Comparison of ENCODE assay signal across 13 cellular contexts in genomic region chr14:72663076-72663487, GRCh38.
"Had no signal": no experiment of that assay in that cellular context is flagged by ENCODE, and none has a peak within 500 bp of the region (broad histone marks: within the 10 kb centered on the region; RNA-seq: fewer than 3 reads in every experiment).

No MANE protein-coding gene starts in this region.

- H3K4me1 Mint-ChIP-seq: nephron had no signal

- H3K27ac Mint-ChIP-seq: activated naive CD4-positive, alpha-beta T cell treated with anti-CD3 and anti-CD28 coated beads, Interleukin-2, amount 10 ng/mL, durations not matched to agents 7 days and 5 days; nephron; T-helper 2 cell treated with Interferon-gamma antibody and Interleukin-4, amounts not matched to agents 5 μg/mL and 100 μg/mL, for 36 hours had no signal

- H3K4me3 Mint-ChIP-seq: activated naive CD4-positive, alpha-beta T cell treated with anti-CD3 and anti-CD28 coated beads, Interleukin-2, amount 10 ng/mL, durations not matched to agents 7 days and 5 days; memory B cell; nephron; T-helper 2 cell treated with Interferon-gamma antibody and Interleukin-4, amounts not matched to agents 5 μg/mL and 100 μg/mL, for 36 hours had no signal

- H3K27me3 Mint-ChIP-seq: memory B cell had no signal

- DNase-seq: activated CD4-positive, CD25-positive, alpha-beta regulatory T cell treated with anti-CD3 and anti-CD28 coated beads, Interleukin-2, amount 50 U/mL, for 72 hours; activated naive CD4-positive, alpha-beta T cell treated with anti-CD3 and anti-CD28 coated beads, Interleukin-2, amount 10 ng/mL, durations not matched to agents 7 days and 5 days; activated T-cell treated with anti-CD3 and anti-CD28 coated beads, Interleukin-2, amount 50 U/mL, for 1 hour; amniotic stem cell; brain microvascular endothelial cell; psoas muscle; sigmoid colon; SJCRH30; stimulated activated CD4-positive, alpha-beta T cell treated with anti-CD3 and anti-CD28 coated beads, Interleukin-2, amount 100 ng/mL, for 24 hours; stomach had no signal

- H3K9me3 Mint-ChIP-seq: activated naive CD4-positive, alpha-beta T cell treated with anti-CD3 and anti-CD28 coated beads, Interleukin-2, amount 10 ng/mL, durations not matched to agents 7 days and 5 days; nephron; T-helper 2 cell treated with Interferon-gamma antibody and Interleukin-4, amounts not matched to agents 5 μg/mL and 100 μg/mL, for 36 hours had no signal
